In genomic region chr2:25673170-25674002, GRCh38 we compare ENCODE assay signal across 8 cellular contexts. TPM values are rescaled to one million over a fixed set of nuclear protein-coding genes. Genes with fewer than 3 reads are reported as not detected.
DNase-seq lines count a peak whose midpoint lies in the region; ATAC-seq and TF ChIP-seq lines count a peak whose summit lies in the region.

Gene DTNB (minus strand): TSS chr2:25673577. CDS start chr2:25652660, 20,917 bp downstream.

- TF ChIP-seq CTCF in GM12875 (IDR thresholded peaks at IDR 0.05; ENCODE audit: borderline replicate concordance, insufficient read depth, low read depth, low read length) (no peak), HFF-Myc (IDR thresholded peaks at IDR 0.05; ENCODE audit: low read depth, low read length, missing control alignments) (no peak), NB4 (IDR thresholded peaks at IDR 0.05; ENCODE audit: low read depth, low read length) (no peak), astrocyte of the spinal cord (IDR thresholded peaks at IDR 0.05; ENCODE audit: low read depth, low read length) (no peak), gastrocnemius medialis (IDR thresholded peaks at IDR 0.05 in 4 of 5, conservative IDR thresholded peaks at IDR 0.05 in 1 of 5) (no peak)

- H3K9me3 ChIP-seq in gastrocnemius medialis: no peaks in the 10 kb centered on the region

- H3K27me3 ChIP-seq in gastrocnemius medialis: no peaks in the 10 kb centered on the region

- H3K36me3 ChIP-seq in gastrocnemius medialis: no peaks in the 10 kb centered on the region

- peak; percentile 72 to 77 for ATAC-seq in gastrocnemius medialis

- intact Hi-C loops in gastrocnemius medialis (cut with DNase I; ENCODE audit: low total_unique reads): loop anchor here (5.0 kb wide), 1 partner anchor 204 kb away; the partner anchor contains the start of gene ASXL2

- peak within 1 kb of the TSS; percentile 68 to 81 (median 72) for H3K27ac ChIP-seq in gastrocnemius medialis

- DNase-seq in HFF-Myc (ENCODE audit: extremely low read depth, low read depth) (no peak), NB4 (ENCODE audit: low read depth) (peak; percentile 85), T1000 (lab: John Stamatoyannopoulos, UW) (peak; percentile 72), astrocyte of the spinal cord (ENCODE audit: low read depth, low spot score) (peak; percentile 48), gastrocnemius medialis (peak; percentile 39 to 69), dedifferentiated amniotic fluid mesenchymal stem cell (ENCODE audit: extremely low spot score) (no peak)

- peak within 1 kb of the TSS; percentile 60 for H3K4me3 ChIP-seq in GM12875 (ENCODE audit: low read depth, low read length)
- H3K4me3 ChIP-seq in HFF-Myc (replicated peaks; ENCODE audit: low read depth, low read length): peak within 1 kb of the TSS; percentile 72
- peak within 1 kb of the TSS; percentile 58 for H3K4me3 ChIP-seq in NB4 (ENCODE audit: low read depth, low read length)
- H3K4me3 ChIP-seq in astrocyte of the spinal cord (ENCODE audit: low read depth, low read length): peak within 1 kb of the TSS; percentile 61
- H3K4me3 ChIP-seq in iPS-11a (ENCODE audit: low read depth, low read length): peak within 1 kb of the TSS; percentile 78
- H3K4me3 ChIP-seq in gastrocnemius medialis: peak within 1 kb of the TSS; percentile 65 to 89 (median 72)

- TF ChIP-seq POLR2A in NB4 (IDR thresholded peaks at IDR 0.05; ENCODE audit: extremely low read depth, insufficient read length) (peak; percentile 40), gastrocnemius medialis (IDR thresholded peaks at IDR 0.05) (peak; percentile 31 to 44)

- peaks cover 5 to 7% of the 10 kb centered on the region in 2 donors for H3K4me1 ChIP-seq in gastrocnemius medialis

- in situ Hi-C loops in astrocyte of the spinal cord (cut with HindIII; ENCODE audit: low sequenced_read_pairs): no loop called here
- in situ Hi-C loops in gastrocnemius medialis (cut with MboI; ENCODE audit: low sequenced_read_pairs in 4 of 4): no loop called here

RNA-seq across cellular contexts. Expression of gene DTNB, which starts in this region (rescaled TPM):
- total RNA-seq in gastrocnemius medialis: 1 to 10 TPM; 1.0 to 6.6 (median 4.1) TPM

Comparison
In these comparisons a context has a peak if more than half of its experiments do, and no peak if none do; other contexts are left out.
1. DNase-seq: peak in NB4 (single experiment), T1000 (single experiment), astrocyte of the spinal cord (single experiment) and gastrocnemius medialis (2 of 2); none in HFF-Myc (single experiment) and dedifferentiated amniotic fluid mesenchymal stem cell (single experiment).
2. Peak in every context shown above with its lines, with median percentiles within 50 percentile points of each other: H3K4me3 ChIP-seq.